20 cellular contexts compared by ENCODE assay signal in the genomic region with DNA sequence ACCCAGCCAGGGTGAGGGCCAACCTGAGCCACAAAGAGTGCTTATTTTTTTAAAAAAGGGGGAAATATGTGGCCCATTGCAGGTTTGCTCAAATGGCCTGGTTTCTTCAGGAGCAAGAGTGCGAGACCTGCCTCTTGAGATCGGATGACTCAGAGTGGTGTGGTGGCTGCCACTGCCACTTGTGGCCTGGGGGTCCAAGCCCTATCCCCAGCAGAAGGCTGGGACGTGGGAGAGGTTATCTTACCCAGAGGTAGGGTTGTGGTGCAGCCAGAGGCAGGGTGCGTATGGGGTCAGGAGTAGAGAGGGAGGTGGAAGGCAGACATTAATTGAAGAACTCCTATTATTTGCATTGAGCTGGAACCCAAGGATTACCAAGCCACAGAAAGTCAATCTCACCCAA.
"Had no signal": no experiment of that assay in that cellular context is flagged by ENCODE, and none has a peak within 500 bp of the region (broad histone marks: within the 10 kb centered on the region; RNA-seq: fewer than 3 reads in every experiment).

No MANE protein-coding gene starts in this region.

- ATAC-seq: gastrocnemius medialis; heart left ventricle; left colon; naive thymus-derived CD4-positive, alpha-beta T cell; sciatic nerve; stimulated activated effector memory CD8-positive, alpha-beta T cell treated with anti-CD3 and anti-CD28 coated beads, Interleukin-12 subunit alpha, Interleukin-12 subunit beta, amount 100 ng/mL, for 72 hours had no signal

- H3K4me3 ChIP-seq: dorsolateral prefrontal cortex, gastrocnemius medialis, heart left ventricle, hepatocyte, lung, neural progenitor cell, prostate gland, right atrium auricular region, testis, tibial artery had no signal

- H3K36me3 ChIP-seq: gastrocnemius medialis, heart left ventricle, neural progenitor cell, prostate gland, right atrium auricular region, tibial artery had no signal

- H3K9ac ChIP-seq: neural progenitor cell had no signal

- DNase-seq: dorsolateral prefrontal cortex; effector CD4-positive, alpha-beta T cell; gastrocnemius medialis; heart left ventricle; kidney glomerular epithelial cell; left colon; naive thymus-derived CD4-positive, alpha-beta T cell; stimulated activated CD4-positive, alpha-beta T cell treated with anti-CD3 and anti-CD28 coated beads, Interleukin-2, amount 100 ng/mL, for 24 hours; stimulated activated CD4-positive, alpha-beta T cell treated with anti-CD3 and anti-CD28 coated beads, Interleukin-4, amount 100 ng/mL, for 24 hours; stimulated activated naive CD4-positive, alpha-beta T cell treated with Interleukin-2 at 50 U/mL for 16 hours; substantia nigra; testis; tibial artery had no signal

- H3K4me1 ChIP-seq: gastrocnemius medialis, neural progenitor cell, prostate gland, right atrium auricular region, testis had no signal

- H3K4me2 ChIP-seq: hepatocyte, neural progenitor cell had no signal

- H3K79me2 ChIP-seq: hepatocyte had no signal

- H3K27me3 ChIP-seq: gastrocnemius medialis, heart left ventricle, hepatocyte, neural progenitor cell, right atrium auricular region, testis, tibial artery had no signal

- H2AFZ ChIP-seq: hepatocyte, neural progenitor cell had no signal

- H3K27ac ChIP-seq: dorsolateral prefrontal cortex, gastrocnemius medialis, heart left ventricle, hepatocyte, neural progenitor cell, prostate gland, right atrium auricular region, testis, tibial artery had no signal

- H3K9me3 ChIP-seq: gastrocnemius medialis, heart left ventricle, prostate gland, right atrium auricular region, testis, tibial artery had no signal
